1 cellular context compared by ENCODE assay signal in the genomic region with DNA sequence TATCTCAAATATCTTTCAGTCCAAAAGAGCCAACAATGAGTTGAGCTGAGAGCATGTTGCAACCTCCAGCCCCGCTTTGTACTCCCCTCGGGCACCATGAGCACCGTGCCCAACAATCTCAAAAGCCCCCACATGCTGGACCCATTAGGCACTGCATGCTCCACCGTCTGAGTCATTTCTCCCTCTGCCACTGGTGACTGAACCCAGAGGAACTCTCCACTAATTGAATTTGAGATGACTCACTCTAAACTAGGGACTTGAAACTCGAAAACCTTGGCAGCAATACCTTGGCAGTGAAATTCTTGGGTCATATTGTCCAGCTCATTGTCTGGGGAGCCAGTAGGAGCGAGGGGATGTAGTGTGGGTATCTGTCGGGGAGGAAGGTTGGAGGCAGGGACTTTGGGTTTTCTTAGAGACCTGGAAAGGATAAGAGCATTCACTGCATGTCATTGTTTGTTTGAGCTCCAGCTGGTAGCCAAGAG.
TF ChIP-seq lines count a peak whose summit lies in the region.

No MANE protein-coding gene starts in this region.

TF ChIP-seq in GM23338, 12 proteins besides CTCF, POLR2A, EP300 and RAD21 (continued from another document):
- TF ChIP-seq ZNF114 (CRISPR knock-in tag; IDR thresholded peaks at IDR 0.05) (no peak), REST (IDR thresholded peaks at IDR 0.05; ENCODE audit: unreplicated experiment) (no peak), CREB1 (CRISPR knock-in tag; IDR thresholded peaks at IDR 0.05; ENCODE audit: low read depth) (no peak), ZNF331 (CRISPR knock-in tag; IDR thresholded peaks at IDR 0.05; ENCODE audit: low read depth) (no peak)
